ENCODE assay signal across 10 cellular contexts in the genomic region with DNA sequence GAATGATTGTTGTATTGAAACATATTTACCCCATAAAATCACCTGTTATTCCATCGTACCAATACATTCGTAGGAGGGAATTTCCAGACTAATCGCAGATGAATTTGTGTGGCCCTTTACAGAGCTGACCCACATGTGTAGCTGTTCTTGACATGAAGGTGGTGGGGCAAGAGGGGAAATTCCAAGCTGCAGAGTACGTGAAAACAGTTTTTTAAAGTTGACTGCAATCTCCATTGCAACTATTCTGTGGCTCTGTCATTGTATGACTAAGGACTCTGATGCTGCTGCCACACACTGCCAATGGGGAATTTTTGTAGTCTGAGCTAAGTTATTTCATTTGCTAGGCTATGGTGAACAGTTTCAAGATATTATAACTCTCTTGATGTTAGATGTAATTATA. TPM values are rescaled to one million over a fixed set of nuclear protein-coding genes. Genes with fewer than 3 reads are reported as not detected.
DNase-seq lines count a peak whose midpoint lies in the region; ATAC-seq lines count a peak whose summit lies in the region.
"Had no signal": no experiment of that assay in that cellular context is flagged by ENCODE, and none has a peak within 500 bp of the region (broad histone marks: within the 10 kb centered on the region; RNA-seq: fewer than 3 reads in every experiment).

No MANE protein-coding gene starts in this region.

- ATAC-seq in GM18519 (IDR thresholded peaks at IDR 0.05; ENCODE audit: low FRiP score, unreplicated experiment) (peak; percentile 67), GM21717 (IDR thresholded peaks at IDR 0.05; ENCODE audit: unreplicated experiment) (peak; percentile 70), HG03558 (IDR thresholded peaks at IDR 0.05; ENCODE audit: extremely low read depth, unreplicated experiment) (peak; percentile 56)

- DNase-seq in kidney tubule cell (ENCODE audit: low spot score): peak; percentile 77
- DNase-seq in activated CD8-positive, alpha-beta memory T cell treated with anti-CD3 and anti-CD28 coated beads, Interleukin-2, amount 50 U/mL, for 4 hours: no peak
- no peak for DNase-seq in mucosa of gallbladder (ENCODE audit: low spot score)
- DNase-seq in anterior cingulate cortex (lab: John Stamatoyannopoulos, UW): no peak
- DNase-seq in RKO (ENCODE audit: low spot score): no peak
- DNase-seq: foreskin melanocyte, NCI-H524 had no signal

RNA-seq across cellular contexts. Expression of gene ADTRP, which starts 46.4 kb away (rescaled TPM):
- total RNA-seq in mucosa of gallbladder: 0.69 TPM
